ENCODE assay signal across 17 cellular contexts in genomic region chr19:4801085-4801619, GRCh38.
"Had no signal": no experiment of that assay in that cellular context is flagged by ENCODE, and none has a peak within 500 bp of the region (broad histone marks: within the 10 kb centered on the region; RNA-seq: fewer than 3 reads in every experiment).

No MANE protein-coding gene starts in this region.

- H3K4me3 ChIP-seq: pancreas, spleen, stomach, thoracic aorta, uterus had no signal

- H3K9me3 ChIP-seq: pancreas, spleen, stomach, thoracic aorta, uterus had no signal

- H3K36me3 ChIP-seq: thoracic aorta, uterus had no signal

- DNase-seq: activated CD4-positive, alpha-beta T cell treated with anti-CD3 and anti-CD28 coated beads, Interleukin-2, amount 10 ng/mL, durations not matched to agents 7 days and 5 days; activated CD8-positive, alpha-beta memory T cell treated with anti-CD3 and anti-CD28 coated beads, Interleukin-2, amount 50 U/mL, for 48 hours; activated gamma-delta T cell treated with Interleukin-2 at 50 U/mL for 16 hours; activated naive CD8-positive, alpha-beta T cell treated with anti-CD3 and anti-CD28 coated beads for 36 hours; activated T-cell treated with anti-CD3 and anti-CD28 coated beads, Interleukin-2, amount 50 U/mL, for 72 hours; amygdala; effector CD8-positive, alpha-beta T cell; foreskin melanocyte; head of caudate nucleus; left colon; naive thymus-derived CD8-positive, alpha-beta T cell; spleen; SW 1271; uterus had no signal

- H3K27me3 ChIP-seq: pancreas, spleen, stomach, uterus had no signal

- H3K27ac ChIP-seq: spleen, thoracic aorta, uterus had no signal

- H3K4me1 ChIP-seq: uterus had no signal

- ATAC-seq: activated T-cell treated with anti-CD3 and anti-CD28 coated beads, Interleukin-2, amount 50 U/mL, for 72 hours; left colon; naive thymus-derived CD8-positive, alpha-beta T cell had no signal
